ENCODE assay signal across 13 cellular contexts in genomic region chr12:86249856-86250255, GRCh38. TPM values are rescaled to one million over a fixed set of nuclear protein-coding genes. Genes with fewer than 3 reads are reported as not detected.
A peak's percentile ranks its signal among the peaks of the same experiment; 100 is the strongest.
DNase-seq lines count a peak whose midpoint lies in the region; ATAC-seq and TF ChIP-seq lines count a peak whose summit lies in the region.
"Had no signal": no experiment of that assay in that cellular context is flagged by ENCODE, and none has a peak within 500 bp of the region (broad histone marks: within the 10 kb centered on the region; RNA-seq: fewer than 3 reads in every experiment).

No MANE protein-coding gene starts in this region.

- intact Hi-C loops in HCT116 (cut with micrococcal nuclease): no loop called here

- H3K36me3 ChIP-seq in HCT116 (ENCODE audit: control insufficient read depth in 1 of 2, insufficient read depth in 2 of 2, low read length in 2 of 2): no peaks in the 10 kb centered on the region
- H3K36me3 ChIP-seq in BE2C: no peaks in the 10 kb centered on the region

- H3K9ac ChIP-seq in HCT116 (ENCODE audit: low read length): no peak overlapping the region

- no peaks in the 10 kb centered on the region for H4K20me1 ChIP-seq in HCT116 (ENCODE audit: insufficient read depth)

- H3K9me3 ChIP-seq in AG04450 (ENCODE audit: control insufficient read depth, insufficient read depth, low read length) (no peaks in the 10 kb centered on the region), HCT116 (ENCODE audit: control insufficient read depth in 1 of 2, insufficient read depth in 1 of 2, low read depth in 1 of 2, low read length in 2 of 2) (no peaks in the 10 kb centered on the region), BE2C (no peaks in the 10 kb centered on the region)

- no peak for TF ChIP-seq RAD21 in HCT116 (IDR thresholded peaks at IDR 0.05; ENCODE audit: low read depth)

- TF ChIP-seq POLR2A in HCT116 (IDR thresholded peaks at IDR 0.05; ENCODE audit: borderline replicate concordance, extremely low read depth, insufficient read depth, insufficient read length): no peak

- peaks cover 4 to 12% of the 10 kb centered on the region in 2 experiments; a peak in 2 of 4 replicates for H3K4me1 ChIP-seq in HCT116 (ENCODE audit: control insufficient read depth in 1 of 2, insufficient read depth in 2 of 2, low read length in 2 of 2)
- H3K4me1 ChIP-seq in BE2C: no peaks in the 10 kb centered on the region; the same call in none of the 2 replicates

- CTCF ChIA-PET in AG04450 (lab: Charles Lee): no interaction called here
- CTCF ChIA-PET in HCT116 (lab: Charles Lee): interaction anchor here (1.0 kb wide), 1 partner anchor 63 kb away, joined by 3 read pairs; no protein-coding TSS in a partner anchor

- POLR2A ChIA-PET in AG04450 (lab: Yijun Ruan, JAX) (no interaction called here), HCT116 (lab: Charles Lee) (no interaction called here)

- no peaks in the 10 kb centered on the region for H3K79me2 ChIP-seq in HCT116 (ENCODE audit: insufficient read depth, low read length)

- RAD21 ChIA-PET in HCT116 (lab: Charles Lee; ENCODE audit: low non-redundant PET in 1 of 2, low total read pairs in 2 of 2, uncharacterized antibody in 2 of 2, unreplicated experiment in 2 of 2): no interaction called here

- DNase-seq in AG04450 (ENCODE audit: low read depth, low spot score) (peak; percentile 16), HCT116 (ENCODE audit: low read depth, low spot score) (no peak), iris pigment epithelial cell (ENCODE audit: low read depth) (peak; percentile 70), GM03348 (ENCODE audit: low spot score) (no peak), BE2C (no peak), foreskin melanocyte (no peak)
- DNase-seq in effector CD8-positive, alpha-beta T cell (lab: John Stamatoyannopoulos, UW): no peak
- DNase-seq: NCI-H1105 treated with DMSO at 0.1 percent for 48 hours, NCI-H526, occipital lobe, SHP77 had no signal

- TF ChIP-seq CTCF in AG04450 (IDR thresholded peaks at IDR 0.05; ENCODE audit: low read depth, low read length): no peak
- no peak for TF ChIP-seq CTCF in HCT116 (IDR thresholded peaks at IDR 0.05 in 2 of 3, conservative IDR thresholded peaks at IDR 0.05 in 1 of 3; ENCODE audit: borderline replicate concordance in 1 of 3, insufficient read depth in 1 of 3, low read depth in 2 of 3, low read length in 2 of 3)
- no peak for TF ChIP-seq CTCF in BE2C (IDR thresholded peaks at IDR 0.05; ENCODE audit: low read depth, low read length)

- no peaks in the 10 kb centered on the region for H3K27me3 ChIP-seq in AG04450 (ENCODE audit: control insufficient read depth, insufficient read depth, low read length)
- no peaks in the 10 kb centered on the region for H3K27me3 ChIP-seq in HCT116 (ENCODE audit: insufficient read depth, low read length)
- no peaks in the 10 kb centered on the region for H3K27me3 ChIP-seq in BE2C

- BruUV-seq in HCT116 (replicated peaks; lab: Mats Ljungman, UMichigan): no TSS peak

- H3K4me3 ChIP-seq in AG04450 (ENCODE audit: low read depth, low read length): no peak overlapping the region
- H3K4me3 ChIP-seq in HCT116 (replicated peaks in 1 of 2; ENCODE audit: low read depth in 1 of 2, low read length in 2 of 2): no peak overlapping the region
- H3K4me3 ChIP-seq in BE2C (ENCODE audit: low read depth, low read length): no peak overlapping the region

- H3K27ac ChIP-seq in AG04450 (ENCODE audit: low read depth, low read length): no peak overlapping the region
- H3K27ac ChIP-seq in HCT116 (ENCODE audit: low read depth, low read length): no peak overlapping the region

- peak overlapping the region; percentile 44 for H2AFZ ChIP-seq in HCT116 (ENCODE audit: low read depth, low read length, poor library complexity, severe bottlenecking)

- H3K9me2 ChIP-seq in HCT116 (ENCODE audit: insufficient read depth): no peaks in the 10 kb centered on the region

- ATAC-seq in HCT116 (peak; percentile 68; the same call in 1 of the 2 replicates), SK-N-SH treated with all-trans-retinoic acid at 6 μM for 48 hours (peak; percentile 85)
- ATAC-seq: stimulated activated memory B cell treated with anti-CD40 and anti-IgM and Interleukin-4, amounts not matched to agents 10 μg/mL and 1 μg/mL and 100 μg/mL, for 72 hours had no signal

- peak overlapping the region; percentile 41 for H3K4me2 ChIP-seq in HCT116 (ENCODE audit: low read length)

TF ChIP-seq in HCT116, 20 proteins besides CTCF, POLR2A, EP300 and RAD21:
- TF ChIP-seq EGR1 (IDR thresholded peaks at IDR 0.05; ENCODE audit: low read depth) (no peak), ZNF274 (IDR thresholded peaks at IDR 0.05; ENCODE audit: low read depth, low read length) (no peak), MAX (IDR thresholded peaks at IDR 0.05) (no peak), ZFX (IDR thresholded peaks at IDR 0.05) (no peak), EZH2 (IDR thresholded peaks at IDR 0.05) (no peak)

TF ChIP-seq in SK-N-SH treated with all-trans-retinoic acid at 6 μM for 48 hours, 23 proteins besides CTCF, POLR2A, EP300 and RAD21:
- TF ChIP-seq TOX (CRISPR knock-in tag; IDR thresholded peaks at IDR 0.05; ENCODE audit: borderline replicate concordance): no peak
- TF ChIP-seq ZNF70 (CRISPR knock-in tag; IDR thresholded peaks at IDR 0.05): no peak
- no peak for TF ChIP-seq BACH2 (CRISPR knock-in tag; IDR thresholded peaks at IDR 0.05; ENCODE audit: borderline replicate concordance)
- no peak for TF ChIP-seq ZFP30 (CRISPR knock-in tag; IDR thresholded peaks at IDR 0.05)
- TF ChIP-seq ISL1 (CRISPR knock-in tag; IDR thresholded peaks at IDR 0.05): peak; percentile 60; the same call in 1 of the 2 replicates
- TF ChIP-seq TCF4 (CRISPR knock-in tag; IDR thresholded peaks at IDR 0.05; ENCODE audit: borderline replicate concordance): no peak
- no peak for TF ChIP-seq CREB5 (CRISPR knock-in tag; IDR thresholded peaks at IDR 0.05; ENCODE audit: low read depth)
- no peak for TF ChIP-seq ZNF8 (CRISPR knock-in tag; IDR thresholded peaks at IDR 0.05)
- no peak for TF ChIP-seq ZC3H10 (CRISPR knock-in tag; IDR thresholded peaks at IDR 0.05)

RNA-seq across cellular contexts. Expression of gene MGAT4C, which starts 6.3 kb away (rescaled TPM):
- not detected in 2 replicates for polyA plus RNA-seq in AG04450 (2011; rRNA removed)
- not detected in 2 replicates for polyA minus RNA-seq in AG04450 (2011; rRNA and poly(A)+ RNA removed)
- total RNA-seq in HCT116 (2021; ENCODE audit: unreplicated experiment): not detected
- not detected in 2 replicates for polyA plus RNA-seq in HCT116 (2012)
- polyA plus RNA-seq in BE2C (2012; ENCODE audit: insufficient read depth, insufficient read length, low read depth): 0.25 TPM

Comparison
In these comparisons a context has a peak if more than half of its experiments do, and no peak if none do; other contexts are left out.
1. DNase-seq: peak in AG04450 (single experiment) and iris pigment epithelial cell (single experiment); none in HCT116 (single experiment), effector CD8-positive, alpha-beta T cell (single experiment), GM03348 (single experiment), BE2C (single experiment) and foreskin melanocyte (single experiment).